ENCODE assay signal across 9 cellular contexts in the genomic region with DNA sequence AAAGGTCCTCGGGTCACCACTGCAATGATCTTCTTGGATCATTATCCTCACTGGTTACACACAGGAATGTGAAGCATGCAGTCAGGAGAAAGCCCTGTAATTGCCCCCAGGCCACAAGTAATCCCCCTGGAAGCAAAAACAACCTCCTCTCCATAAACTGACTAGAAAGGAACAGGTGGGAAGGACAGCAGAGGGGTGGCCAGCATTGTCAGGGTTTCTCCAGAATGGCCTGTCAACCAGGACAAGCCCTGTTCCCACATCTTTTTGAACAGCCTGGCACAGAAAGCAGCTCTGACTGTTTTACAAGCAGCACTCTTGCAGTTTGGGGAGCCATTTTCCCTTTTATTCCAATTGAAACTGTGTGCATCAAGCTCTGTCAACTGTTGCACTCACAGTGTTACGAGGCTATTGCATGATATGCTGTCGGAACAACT. TPM values are rescaled to one million over a fixed set of nuclear protein-coding genes. Genes with fewer than 3 reads are reported as not detected.
DNase-seq lines count a peak whose midpoint lies in the region.
"Had no signal": no experiment of that assay in that cellular context is flagged by ENCODE, and none has a peak within 500 bp of the region (broad histone marks: within the 10 kb centered on the region; RNA-seq: fewer than 3 reads in every experiment).

No MANE protein-coding gene starts in this region.

- in situ Hi-C loops in SK-MEL-5 (cut with HindIII; ENCODE audit: low pct_unique_long_range_greater_than_20kb, low sequenced_read_pairs), result no loop called here

- DNase-seq in ELR (ENCODE audit: low read depth) (peak; percentile 76), SK-MEL-5 (ENCODE audit: low read depth, low spot score) (peak; percentile 34), iPS-NIHi11 (ENCODE audit: low spot score) (peak; percentile 66), retina (peak; percentile 61), NCI-H1694 treated with DMSO at 0.1 percent for 48 hours (lab: John Stamatoyannopoulos, UW) (no peak), ureter (ENCODE audit: low spot score) (no peak)
- no peak for DNase-seq in activated naive CD4-positive, alpha-beta T cell treated with Interleukin-2 at 50 U/mL for 16 hours
- DNase-seq in stimulated activated CD4-positive, alpha-beta T cell treated with anti-CD3 and anti-CD28 coated beads, Interleukin-2, amount 100 ng/mL, for 48 hours, result no peak

RNA-seq across cellular contexts. Expression of a gene that starts 36.1 kb away (rescaled TPM):
- 3.1 TPM in 2 replicates for total RNA-seq in SK-MEL-5 (2014; rRNA removed; shearing (Covaris generic))
- 1.7 and 3.3 TPM in 2 replicates for polyA plus RNA-seq in SK-MEL-5 (2015; cell fraction: cytosol; rRNA removed)
- 1.0 and 4.2 TPM in 2 replicates for polyA plus RNA-seq in SK-MEL-5 (2015; cell fraction: nucleus; rRNA removed)
- total RNA-seq in ureter, result 10.1 TPM
- polyA plus RNA-seq: BJ had no signal

Comparison
In these comparisons a context has a peak if more than half of its experiments do, and no peak if none do; other contexts are left out.
1. DNase-seq: peak in ELR (single experiment), SK-MEL-5 (single experiment), iPS-NIHi11 (single experiment) and retina (single experiment); none in activated naive CD4-positive, alpha-beta T cell treated with Interleukin-2 at 50 U/mL for 16 hours (single experiment), stimulated activated CD4-positive, alpha-beta T cell treated with anti-CD3 and anti-CD28 coated beads, Interleukin-2, amount 100 ng/mL, for 48 hours (0 of 2), NCI-H1694 treated with DMSO at 0.1 percent for 48 hours (single experiment) and ureter (single experiment).